In genomic region chr12:948238-948637, GRCh38 we compare ENCODE assay signal across 9 cellular contexts. TPM values are rescaled to one million over a fixed set of nuclear protein-coding genes. Genes with fewer than 3 reads are reported as not detected.
DNase-seq lines count a peak whose midpoint lies in the region; ATAC-seq and TF ChIP-seq lines count a peak whose summit lies in the region.
"Had no signal": no experiment of that assay in that cellular context is flagged by ENCODE, and none has a peak within 500 bp of the region (broad histone marks: within the 10 kb centered on the region; RNA-seq: fewer than 3 reads in every experiment).

No MANE protein-coding gene starts in this region.

- no peak for TF ChIP-seq CTCF in Loucy (conservative IDR thresholded peaks at IDR 0.05; ENCODE audit: low read length)

- intact Hi-C loops in dendritic cell treated with granulocyte-macrophage colony-stimulating factor and Interleukin-4, amounts not matched to agents 40 ng/mL and 50 ng/mL, for 4 days (cut with micrococcal nuclease) = loop anchor here (5.0 to 10.0 kb wide), 3 partner anchors 36 to 386 kb away; no protein-coding TSS in a partner anchor

- no peaks in the 10 kb centered on the region for H3F3A ChIP-seq in Loucy (ENCODE audit: low read depth)

- peak overlapping the region; percentile 89 for H3K4me3 ChIP-seq in BLaER1
- H3K4me3 ChIP-seq in Loucy (ENCODE audit: low read length, poor library complexity, severe bottlenecking) = peak overlapping the region; percentile 75

- peaks cover 15% of the 10 kb centered on the region for H3K36me3 ChIP-seq in BLaER1
- no peaks in the 10 kb centered on the region for H3K36me3 ChIP-seq in Loucy (ENCODE audit: insufficient read depth, low read length)

- H2AFZ ChIP-seq in Loucy (ENCODE audit: low read length) = no peak overlapping the region

- H3K9ac ChIP-seq in BLaER1 = peak overlapping the region; percentile 90; the same call in 1 of the 2 replicates
- peak overlapping the region; percentile 89 for H3K9ac ChIP-seq in Loucy (ENCODE audit: low read depth, low read length, poor library complexity, severe bottlenecking)

- H3K9me3 Mint-ChIP-seq in dendritic cell treated with granulocyte-macrophage colony-stimulating factor and Interleukin-4, amounts not matched to agents 40 ng/mL and 50 ng/mL, for 4 days = no peaks in the 10 kb centered on the region
- no peaks in the 10 kb centered on the region for H3K9me3 Mint-ChIP-seq in naive thymus-derived CD8-positive, alpha-beta T cell

- POLR2A ChIA-PET in naive thymus-derived CD8-positive, alpha-beta T cell (lab: Charles Lee) = interaction anchor here (1.9 kb wide), 1 partner anchor 43 kb away, joined by 27 read pairs; the partner anchor contains the start of gene ERC1

- H3K4me1 ChIP-seq in BLaER1 (peaks cover 50% of the 10 kb centered on the region), Loucy (ENCODE audit: insufficient read depth, low read length, poor library complexity, severe bottlenecking) (peaks cover 13% of the 10 kb centered on the region)

- no peak for ATAC-seq in naive thymus-derived CD8-positive, alpha-beta T cell

- peaks cover 26% of the 10 kb centered on the region for H3K36me3 Mint-ChIP-seq in dendritic cell treated with granulocyte-macrophage colony-stimulating factor and Interleukin-4, amounts not matched to agents 40 ng/mL and 50 ng/mL, for 4 days (ENCODE audit: low read depth)
- H3K36me3 Mint-ChIP-seq in naive thymus-derived CD8-positive, alpha-beta T cell = peaks cover 0 to 25% (median 0%) of the 10 kb centered on the region in 3 donors

- DNase-seq in naive thymus-derived CD8-positive, alpha-beta T cell = no peak
- DNase-seq in NCI-H2171 treated with DMSO at 0.1 percent for 48 hours (lab: John Stamatoyannopoulos, UW) (no peak), C1 segment of cervical spinal cord (lab: John Stamatoyannopoulos, UW) (no peak), NCI-H1092 (lab: John Stamatoyannopoulos, UW) (no peak), NCI-H2107 treated with DMSO at 0.1 percent for 48 hours (lab: John Stamatoyannopoulos, UW; ENCODE audit: unreplicated experiment) (no peak)
- DNase-seq: Kasumi-1 had no signal

- peaks cover 31% of the 10 kb centered on the region for H3K79me2 ChIP-seq in Loucy (ENCODE audit: insufficient read depth, low read length)

- H3K27ac ChIP-seq in BLaER1 = peak overlapping the region; percentile 89; the same call in 1 of the 2 replicates

- H4K20me1 ChIP-seq in BLaER1 (peaks cover 7% of the 10 kb centered on the region; the same call in 1 of the 2 replicates), Loucy (ENCODE audit: insufficient read depth, low read length, poor library complexity, severe bottlenecking) (no peaks in the 10 kb centered on the region)

- no peaks in the 10 kb centered on the region for H3K27me3 Mint-ChIP-seq in dendritic cell treated with granulocyte-macrophage colony-stimulating factor and Interleukin-4, amounts not matched to agents 40 ng/mL and 50 ng/mL, for 4 days
- no peaks in the 10 kb centered on the region for H3K27me3 Mint-ChIP-seq in naive thymus-derived CD8-positive, alpha-beta T cell

- peak overlapping the region; percentile 97 for H3K4me3 Mint-ChIP-seq in dendritic cell treated with granulocyte-macrophage colony-stimulating factor and Interleukin-4, amounts not matched to agents 40 ng/mL and 50 ng/mL, for 4 days
- peak overlapping the region; percentile 38 to 99 (median 78) for H3K4me3 Mint-ChIP-seq in naive thymus-derived CD8-positive, alpha-beta T cell

- H3K4me2 ChIP-seq in BLaER1 (peak overlapping the region; percentile 87), Loucy (ENCODE audit: low read depth, low read length, poor library complexity, severe bottlenecking) (peak overlapping the region; percentile 89)

- H3K9me2 ChIP-seq in Loucy (replicated peaks; ENCODE audit: low read depth, low read length) = no peaks in the 10 kb centered on the region

- H3K27me3 ChIP-seq in BLaER1 (no peaks in the 10 kb centered on the region), Loucy (ENCODE audit: insufficient read depth, low read length, poor library complexity, severe bottlenecking) (no peaks in the 10 kb centered on the region)

- H3K4me1 Mint-ChIP-seq in dendritic cell treated with granulocyte-macrophage colony-stimulating factor and Interleukin-4, amounts not matched to agents 40 ng/mL and 50 ng/mL, for 4 days (ENCODE audit: low read depth) = peaks cover 33% of the 10 kb centered on the region
- H3K4me1 Mint-ChIP-seq in naive thymus-derived CD8-positive, alpha-beta T cell = peaks cover 25 to 42% (median 40%) of the 10 kb centered on the region in 4 donors

- H3K27ac Mint-ChIP-seq in dendritic cell treated with granulocyte-macrophage colony-stimulating factor and Interleukin-4, amounts not matched to agents 40 ng/mL and 50 ng/mL, for 4 days = peak overlapping the region; percentile 97
- peak overlapping the region; percentile 4 to 95 (median 38) for H3K27ac Mint-ChIP-seq in naive thymus-derived CD8-positive, alpha-beta T cell

- H3K9me3 ChIP-seq in BLaER1 = no peaks in the 10 kb centered on the region
- no peaks in the 10 kb centered on the region for H3K9me3 ChIP-seq in Loucy (ENCODE audit: insufficient read depth, low read depth, low read length)

RNA-seq across cellular contexts. Expression of gene RAD52, which starts 1.3 kb away (rescaled TPM):
- total RNA-seq in naive thymus-derived CD8-positive, alpha-beta T cell = 10 to 100 TPM; 28.9 to 30.0 TPM
- polyA plus RNA-seq in naive thymus-derived CD8-positive, alpha-beta T cell = 1 to 10 TPM; 2.1 to 4.9 (median 3.4) TPM

RNA-seq across cellular contexts. Expression of gene ERC1, which starts 42.8 kb away (rescaled TPM):
- 10 to 100 TPM; 44.1 to 51.9 TPM for total RNA-seq in naive thymus-derived CD8-positive, alpha-beta T cell
- 10 to 100 TPM; 14.0 to 22.5 (median 14.3) TPM for polyA plus RNA-seq in naive thymus-derived CD8-positive, alpha-beta T cell
